In the genomic region with DNA sequence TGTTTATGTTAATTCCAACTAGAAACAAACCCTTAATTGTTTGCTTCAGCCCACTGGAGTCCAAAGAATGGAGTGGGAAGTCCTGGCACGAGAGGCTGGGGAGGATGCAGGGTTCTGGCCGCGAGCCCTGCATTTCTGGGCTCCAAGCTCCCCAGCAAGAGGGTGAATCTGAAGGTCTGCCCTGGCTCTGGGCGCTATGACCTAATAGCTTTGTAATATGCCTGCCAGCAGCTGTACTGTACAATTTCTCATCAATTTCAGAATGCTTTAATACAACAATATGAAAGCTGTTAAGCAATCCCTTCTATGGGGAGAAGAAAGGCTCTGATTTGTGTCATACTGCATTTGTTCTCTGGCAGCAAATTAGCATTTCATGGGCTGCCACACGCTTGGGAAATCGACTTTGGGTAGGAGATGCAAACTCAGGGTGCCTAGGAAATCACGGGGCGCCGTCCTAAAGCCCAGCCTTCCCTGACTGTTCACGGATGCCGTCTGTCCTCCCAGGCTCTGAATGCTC, we compare ENCODE assay signal across 14 cellular contexts. TPM values are rescaled to one million over a fixed set of nuclear protein-coding genes. Genes with fewer than 3 reads are reported as not detected.
DNase-seq lines count a peak whose midpoint lies in the region; ATAC-seq, FAIRE-seq and TF ChIP-seq lines count a peak whose summit lies in the region.
"Had no signal": no experiment of that assay in that cellular context is flagged by ENCODE, and none has a peak within 500 bp of the region (broad histone marks: within the 10 kb centered on the region; RNA-seq: fewer than 3 reads in every experiment).

No MANE protein-coding gene starts in this region.

- in situ Hi-C loops in GM23248 (cut with MboI), result no loop called here

- H3K27ac ChIP-seq in GM23248 (peak overlapping the region; percentile 85), lower lobe of right lung (no peak overlapping the region), substantia nigra (ENCODE audit: low read depth, low read length, poor library complexity, severe bottlenecking) (no peak overlapping the region)

- no peaks in the 10 kb centered on the region for H3K9me2 ChIP-seq in GM23248 (ENCODE audit: insufficient read depth)

- H3K4me1 ChIP-seq in GM23248 (ENCODE audit: insufficient read depth), result peaks cover 24% of the 10 kb centered on the region
- peaks cover 11% of the 10 kb centered on the region for H3K4me1 ChIP-seq in lower lobe of right lung

- H4K20me1 ChIP-seq in GM23248 (ENCODE audit: insufficient read depth), result no peaks in the 10 kb centered on the region

- no peaks in the 10 kb centered on the region for H3K27me3 ChIP-seq in GM23248 (replicated peaks; ENCODE audit: insufficient read depth)
- H3K27me3 ChIP-seq in lower lobe of right lung (ENCODE audit: low read depth), result no peaks in the 10 kb centered on the region

- peaks cover 64% of the 10 kb centered on the region for H3F3A ChIP-seq in GM23248 (ENCODE audit: insufficient read depth)

- TF ChIP-seq CTCF in lower lobe of right lung (IDR thresholded peaks at IDR 0.05), result no peak

- no peak overlapping the region for H2AFZ ChIP-seq in GM23248

- H3K4me2 ChIP-seq in GM23248 (ENCODE audit: unreplicated experiment), result peak overlapping the region; percentile 22

- intact Hi-C loops in lower lobe of right lung (cut with DNase I), result no loop called here

- H3K4me3 Mint-ChIP-seq in activated T-cell treated with anti-CD3 and anti-CD28 coated beads, Interleukin-2, amount 50 U/mL, for 72 hours, result no peak overlapping the region
- H3K4me3 Mint-ChIP-seq: stimulated activated memory B cell treated with anti-CD40 and anti-IgM and Interleukin-4, amounts not matched to agents 10 μg/mL and 1 μg/mL and 100 μg/mL, for 72 hours had no signal

- H3K9ac ChIP-seq in GM23248, result peak overlapping the region; percentile 63

- H3K36me3 ChIP-seq in GM23248 (ENCODE audit: low read depth) (peaks cover 23% of the 10 kb centered on the region), lower lobe of right lung (peaks cover 97% of the 10 kb centered on the region)

- H3K4me3 ChIP-seq in GM23248 (peak overlapping the region; percentile 11; the same call in 1 of the 2 replicates), lower lobe of right lung (no peak overlapping the region)

- DNase-seq in GM23248 (peak; percentile 97), epidermal melanocyte (ENCODE audit: insufficient read length, low spot score) (peak; percentile 50), lower lobe of right lung (no peak), substantia nigra (lab: John Stamatoyannopoulos, UW) (peak in 47 of 49 donors; percentile 5 to 80 (median 59)), NCI-H2227 treated with DMSO at 0.1 percent for 48 hours (lab: John Stamatoyannopoulos, UW) (no peak), NCI-H510A (lab: John Stamatoyannopoulos, UW) (no peak), RCC 7860 (ENCODE audit: low spot score) (no peak)
- DNase-seq in activated T-cell treated with anti-CD3 and anti-CD28 coated beads, Interleukin-2, amount 50 U/mL, for 72 hours, result no peak
- DNase-seq: activated CD4-positive, CD25-positive, alpha-beta regulatory T cell; activated naive CD4-positive, alpha-beta T cell had no signal

- no peaks in the 10 kb centered on the region for H3K27me3 Mint-ChIP-seq in activated T-cell treated with anti-CD3 and anti-CD28 coated beads, Interleukin-2, amount 50 U/mL, for 72 hours (ENCODE audit: low read depth)
- H3K27me3 Mint-ChIP-seq: stimulated activated memory B cell treated with anti-CD40 and anti-IgM and Interleukin-4, amounts not matched to agents 10 μg/mL and 1 μg/mL and 100 μg/mL, for 72 hours had no signal

- no peaks in the 10 kb centered on the region for H3K4me1 Mint-ChIP-seq in activated T-cell treated with anti-CD3 and anti-CD28 coated beads, Interleukin-2, amount 50 U/mL, for 72 hours (ENCODE audit: low read depth)
- H3K4me1 Mint-ChIP-seq: stimulated activated memory B cell treated with anti-CD40 and anti-IgM and Interleukin-4, amounts not matched to agents 10 μg/mL and 1 μg/mL and 100 μg/mL, for 72 hours had no signal

- H3K36me3 Mint-ChIP-seq in activated T-cell treated with anti-CD3 and anti-CD28 coated beads, Interleukin-2, amount 50 U/mL, for 72 hours (ENCODE audit: insufficient read depth in 2 of 2), result peaks cover 15 to 30% of the 10 kb centered on the region in 2 donors

- ATAC-seq in lower lobe of right lung, result peak; percentile 6 to 36
- ATAC-seq in activated T-cell treated with anti-CD3 and anti-CD28 coated beads, Interleukin-2, amount 50 U/mL, for 72 hours (replicated peaks in 1 of 2), result no peak
- ATAC-seq: left lobe of liver; stimulated activated memory B cell treated with anti-CD40 and anti-IgM and Interleukin-4, amounts not matched to agents 10 μg/mL and 1 μg/mL and 100 μg/mL, for 72 hours had no signal

- H3K9me3 ChIP-seq in GM23248 (ENCODE audit: low read depth), result no peaks in the 10 kb centered on the region
- no peaks in the 10 kb centered on the region for H3K9me3 ChIP-seq in lower lobe of right lung

- H3K27ac Mint-ChIP-seq in activated T-cell treated with anti-CD3 and anti-CD28 coated beads, Interleukin-2, amount 50 U/mL, for 72 hours, result no peak overlapping the region
- H3K27ac Mint-ChIP-seq: stimulated activated memory B cell treated with anti-CD40 and anti-IgM and Interleukin-4, amounts not matched to agents 10 μg/mL and 1 μg/mL and 100 μg/mL, for 72 hours had no signal

- 4 to 8% methylated on average over 11 of the region's 11 CpGs for WGBS in GM23248 (ENCODE audit: low coverage in 1 of 2, low lambda C conversion rate in 2 of 2, missing lambda C conversion rate in 2 of 2), 2 experiments

- FAIRE-seq in RCC 7860 (lab: Jason Lieb, UNC), result no peak
- FAIRE-seq: endometrium, GM18507 had no signal

- H3K9me3 Mint-ChIP-seq in activated T-cell treated with anti-CD3 and anti-CD28 coated beads, Interleukin-2, amount 50 U/mL, for 72 hours, result peaks cover under 1 to 3% of the 10 kb centered on the region in 2 donors
- H3K9me3 Mint-ChIP-seq: stimulated activated memory B cell treated with anti-CD40 and anti-IgM and Interleukin-4, amounts not matched to agents 10 μg/mL and 1 μg/mL and 100 μg/mL, for 72 hours had no signal

- H3K79me2 ChIP-seq in GM23248 (ENCODE audit: insufficient read depth), result peaks cover 11% of the 10 kb centered on the region; the same call in 1 of the 2 replicates

RNA-seq across cellular contexts. Expression of a gene that starts 43.8 kb away (rescaled TPM):
- 74.9 and 76.4 TPM in 2 replicates for total RNA-seq in GM23248 (2014; rRNA removed; shearing (Covaris generic))
- 105 and 111 TPM in 2 replicates for polyA plus RNA-seq in GM23248 (2016; fragmentation: Nextera tagmentation; extraction: Ambion mirVana)
- 74.1 TPM for total RNA-seq in lower lobe of right lung
- total RNA-seq in activated T-cell treated with anti-CD3 and anti-CD28 coated beads, Interleukin-2, amount 50 U/mL, for 72 hours, result 10 to 100 TPM; 65.1 to 74.2 TPM

Comparison
In these comparisons a context has a peak if more than half of its experiments do, and no peak if none do; other contexts are left out.
1. DNase-seq: peak in GM23248 (single experiment), epidermal melanocyte (single experiment) and substantia nigra (47 of 49); none in lower lobe of right lung (single experiment), activated T-cell treated with anti-CD3 and anti-CD28 coated beads, Interleukin-2, amount 50 U/mL, for 72 hours (0 of 2), NCI-H2227 treated with DMSO at 0.1 percent for 48 hours (single experiment), NCI-H510A (single experiment) and RCC 7860 (single experiment).
2. ATAC-seq: peak in lower lobe of right lung (2 of 2); none in activated T-cell treated with anti-CD3 and anti-CD28 coated beads, Interleukin-2, amount 50 U/mL, for 72 hours (0 of 2).